Comparison of ENCODE assay signal across 21 cellular contexts in the genomic region with DNA sequence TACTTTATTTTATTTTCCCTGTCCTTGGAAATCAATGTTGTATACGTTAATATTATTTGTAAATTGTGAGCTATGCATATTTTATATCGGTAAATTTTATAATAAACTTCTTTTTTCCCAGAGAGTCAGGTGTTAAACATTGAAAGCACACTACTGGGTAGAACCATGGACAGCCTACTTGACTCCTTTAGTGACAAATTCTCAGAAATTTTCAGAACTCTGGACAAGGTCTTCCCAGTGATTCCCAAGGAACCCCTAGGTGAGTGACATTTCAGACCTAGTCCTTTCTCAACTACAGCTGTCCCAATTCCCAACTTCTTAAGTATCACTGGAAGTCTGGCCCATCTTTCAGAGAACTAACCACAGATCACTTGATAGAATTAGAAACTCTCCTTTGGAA.
DNase-seq lines count a peak whose midpoint lies in the region; ATAC-seq, FAIRE-seq and TF ChIP-seq lines count a peak whose summit lies in the region.
"Had no signal": no experiment of that assay in that cellular context is flagged by ENCODE, and none has a peak within 500 bp of the region (broad histone marks: within the 10 kb centered on the region; RNA-seq: fewer than 3 reads in every experiment).

No MANE protein-coding gene starts in this region.

- no peak overlapping the region for H3K4me2 ChIP-seq in K562 (ENCODE audit: insufficient read depth, low read length)

- H3K27me3 ChIP-seq in K562 (ENCODE audit: control insufficient read depth in 2 of 2, insufficient read depth in 2 of 2, low read length in 2 of 2) = no peaks in the 10 kb centered on the region; a peak in 1 of 5 replicates
- peaks cover 3% of the 10 kb centered on the region for H3K27me3 ChIP-seq in prostate gland (replicated peaks; ENCODE audit: insufficient read depth)

- H3K27ac ChIP-seq in K562 (ENCODE audit: extremely low read depth, low read depth, low read length) = no peak overlapping the region
- H3K27ac ChIP-seq in prostate gland = no peak overlapping the region
- H3K27ac ChIP-seq: HL-60 had no signal

- H3K4me3 ChIP-seq in K562 = no peak overlapping the region
- H3K4me3 ChIP-seq in prostate gland = no peak overlapping the region

- TF ChIP-seq EP300 in Ishikawa (IDR thresholded peaks at IDR 0.05; ENCODE audit: borderline replicate concordance) (no peak), K562 (IDR thresholded peaks at IDR 0.05; ENCODE audit: low read length) (no peak)

- H4K20me1 ChIP-seq in K562 (replicated peaks; ENCODE audit: control insufficient read depth, insufficient read depth, low read length) = no peaks in the 10 kb centered on the region

- no peaks in the 10 kb centered on the region for H3K9me3 Mint-ChIP-seq in activated naive CD4-positive, alpha-beta T cell treated with anti-CD3 and anti-CD28 coated beads, Interleukin-2, amount 10 ng/mL, durations not matched to agents 7 days and 5 days
- H3K9me3 Mint-ChIP-seq: CD4-positive, CD25-positive, alpha-beta regulatory T cell had no signal

- H2AFZ ChIP-seq in K562 (ENCODE audit: low read depth, low read length) = no peak overlapping the region

- CTCF ChIA-PET in K562 (lab: Yijun Ruan, JAX; ENCODE audit: low intra/inter-chr PET ratio) = no interaction called here
- CTCF ChIA-PET in activated naive CD4-positive, alpha-beta T cell treated with anti-CD3 and anti-CD28 coated beads, Interleukin-2, amount 10 ng/mL, durations not matched to agents 7 days and 5 days (lab: Charles Lee) = no interaction called here

- TF ChIP-seq RAD21 in Ishikawa (IDR thresholded peaks at IDR 0.05; ENCODE audit: low read depth) = no peak
- no peak for TF ChIP-seq RAD21 in K562 (CRISPR knock-in tag; conservative IDR thresholded peaks at IDR 0.05 in 1 of 2, IDR thresholded peaks at IDR 0.05 in 1 of 2)

- H3K36me3 Mint-ChIP-seq in activated naive CD4-positive, alpha-beta T cell treated with anti-CD3 and anti-CD28 coated beads, Interleukin-2, amount 10 ng/mL, durations not matched to agents 7 days and 5 days = no peaks in the 10 kb centered on the region
- H3K36me3 Mint-ChIP-seq: CD4-positive, CD25-positive, alpha-beta regulatory T cell had no signal

- H3K27ac Mint-ChIP-seq in activated naive CD4-positive, alpha-beta T cell treated with anti-CD3 and anti-CD28 coated beads, Interleukin-2, amount 10 ng/mL, durations not matched to agents 7 days and 5 days = no peak overlapping the region
- H3K27ac Mint-ChIP-seq: B cell; CD4-positive, CD25-positive, alpha-beta regulatory T cell had no signal

- POLR2A ChIA-PET in K562 (lab: Yijun Ruan, JAX) = interaction anchor here (1.6 kb wide), 1 partner anchor 12 kb away, joined by 4 read pairs; no protein-coding TSS in a partner anchor

- intact Hi-C loops in K562 (cut with micrococcal nuclease) = no loop called here
- intact Hi-C loops in prostate gland (cut with DNase I) = no loop called here

- no peaks in the 10 kb centered on the region for H3K4me1 ChIP-seq in K562 (replicated peaks in 1 of 2; ENCODE audit: control insufficient read depth in 2 of 2, insufficient read depth in 2 of 2, low read length in 2 of 2)
- no peaks in the 10 kb centered on the region for H3K4me1 ChIP-seq in prostate gland (replicated peaks)
- H3K4me1 ChIP-seq: Caco-2 had no signal

- H3K4me1 Mint-ChIP-seq in activated naive CD4-positive, alpha-beta T cell treated with anti-CD3 and anti-CD28 coated beads, Interleukin-2, amount 10 ng/mL, durations not matched to agents 7 days and 5 days = no peaks in the 10 kb centered on the region
- H3K4me1 Mint-ChIP-seq: B cell; CD4-positive, CD25-positive, alpha-beta regulatory T cell had no signal

- H3K36me3 ChIP-seq in K562 (ENCODE audit: control insufficient read depth, insufficient read depth, low read length) (no peaks in the 10 kb centered on the region), prostate gland (no peaks in the 10 kb centered on the region)

- in situ Hi-C loops in ACHN (cut with HindIII; ENCODE audit: low pct_ligation_motif_present, low pct_unique_long_range_greater_than_20kb, low sequenced_read_pairs) (no loop called here), K562 (cut with MboI) (no loop called here)

- 0% methylated on average over 2 of the region's 2 CpGs for WGBS in K562 (ENCODE audit: insufficient coverage, low coverage, missing lambda C conversion rate)
- WGBS in prostate gland = 86% methylated on average over 2 of the region's 2 CpGs

- BruUV-seq in K562 (replicated peaks; lab: Mats Ljungman, UMichigan) = no TSS peak

- H3K9me3 ChIP-seq in K562 (replicated peaks; ENCODE audit: control insufficient read depth, insufficient read depth, low read depth, low read length) (no peaks in the 10 kb centered on the region), prostate gland (no peaks in the 10 kb centered on the region)
- H3K9me3 ChIP-seq: Caco-2 had no signal

- H3K4me3 Mint-ChIP-seq in activated naive CD4-positive, alpha-beta T cell treated with anti-CD3 and anti-CD28 coated beads, Interleukin-2, amount 10 ng/mL, durations not matched to agents 7 days and 5 days = no peak overlapping the region
- H3K4me3 Mint-ChIP-seq: B cell; CD4-positive, CD25-positive, alpha-beta regulatory T cell had no signal

- H3K27me3 Mint-ChIP-seq in activated naive CD4-positive, alpha-beta T cell treated with anti-CD3 and anti-CD28 coated beads, Interleukin-2, amount 10 ng/mL, durations not matched to agents 7 days and 5 days = peaks cover 10% of the 10 kb centered on the region
- H3K27me3 Mint-ChIP-seq: CD4-positive, CD25-positive, alpha-beta regulatory T cell had no signal

- H3K9me1 ChIP-seq in K562 (ENCODE audit: control insufficient read depth, insufficient read depth, low read length) = no peaks in the 10 kb centered on the region

- no peak for ATAC-seq in K562

- TF ChIP-seq POLR2A in K562 (conservative IDR thresholded peaks at IDR 0.05) = no peak
- no peak for TF ChIP-seq POLR2A in prostate gland (IDR thresholded peaks at IDR 0.05)

- no peak for FAIRE-seq in K562 (lab: Jason Lieb, UNC)
- FAIRE-seq: HTR-8/SVneo had no signal

- no peaks in the 10 kb centered on the region for H3K79me2 ChIP-seq in K562 (ENCODE audit: control insufficient read depth, insufficient read depth, low read length)

- DNase-seq in ACHN = peak; percentile 10
- no peak for DNase-seq in K562 (ENCODE audit: extremely low read depth in 1 of 4, low spot score in 3 of 4)
- peak; percentile 43 for DNase-seq in myocyte (ENCODE audit: low read depth)
- DNase-seq in prostate gland (ENCODE audit: low spot score) = no peak
- DNase-seq in activated naive CD4-positive, alpha-beta T cell treated with anti-CD3 and anti-CD28 coated beads, Interleukin-2, amount 10 ng/mL, durations not matched to agents 7 days and 5 days = no peak
- DNase-seq in stimulated activated CD4-positive, alpha-beta T cell treated with anti-CD3 and anti-CD28 coated beads, Interleukin-4, amount 100 ng/mL, for 1 hour = no peak
- DNase-seq: Caco-2; CD4-positive, CD25-positive, alpha-beta regulatory T cell; DMS153; EL; H7; NCI-H1417 treated with DMSO at 0.1 percent for 48 hours; NCI-H1930; NCI-H2171; NCI-H446; NK-92 treated with Interleukin-12 subunit alpha and Interleukin-12 subunit beta, amount 100 ng/mL, for 24 hours; OCI-M1 had no signal

- no peak overlapping the region for H3K9ac ChIP-seq in K562 (ENCODE audit: insufficient read depth in 1 of 2, low read depth in 2 of 2, low read length in 2 of 2)

- TF ChIP-seq CTCF in K562 (IDR thresholded peaks at IDR 0.05 in 2 of 3, conservative IDR thresholded peaks at IDR 0.05 in 1 of 3; ENCODE audit: insufficient read depth in 2 of 3, low read depth in 1 of 3, low read length in 3 of 3) (no peak), prostate gland (IDR thresholded peaks at IDR 0.05) (no peak)

TF ChIP-seq in K562, 482 proteins besides CTCF, POLR2A, EP300 and RAD21:
- TF ChIP-seq ZNF644 (tag; IDR thresholded peaks at IDR 0.05; ENCODE audit: low read depth) = no peak
- no peak for TF ChIP-seq KLF6 (CRISPR knock-in tag; IDR thresholded peaks at IDR 0.05; ENCODE audit: borderline replicate concordance)
- TF ChIP-seq TEAD1 (CRISPR knock-in tag; IDR thresholded peaks at IDR 0.05) = no peak
- TF ChIP-seq NFE2L1 (tag; IDR thresholded peaks at IDR 0.05; ENCODE audit: borderline replicate concordance, low read depth) = no peak
- TF ChIP-seq EHMT2 (IDR thresholded peaks at IDR 0.05) = peak; percentile 73; the same call in 1 of the 2 replicates
- TF ChIP-seq HOXB6 (CRISPR knock-in tag; IDR thresholded peaks at IDR 0.05; ENCODE audit: borderline replicate concordance) = no peak
- no peak for TF ChIP-seq ZNF253 (CRISPR knock-in tag; conservative IDR thresholded peaks at IDR 0.05)
- no peak for TF ChIP-seq TEAD2 (tag; IDR thresholded peaks at IDR 0.05)
TF ChIP-seq in K562: peak in this region for 1.

Comparison
In these comparisons a context has a peak if more than half of its experiments do, and no peak if none do; other contexts are left out.
1. DNase-seq: peak in ACHN (single experiment) and myocyte (single experiment); none in K562 (0 of 4), prostate gland (single experiment), activated naive CD4-positive, alpha-beta T cell treated with anti-CD3 and anti-CD28 coated beads, Interleukin-2, amount 10 ng/mL, durations not matched to agents 7 days and 5 days (single experiment) and stimulated activated CD4-positive, alpha-beta T cell treated with anti-CD3 and anti-CD28 coated beads, Interleukin-4, amount 100 ng/mL, for 1 hour (single experiment).